In the genomic region with DNA sequence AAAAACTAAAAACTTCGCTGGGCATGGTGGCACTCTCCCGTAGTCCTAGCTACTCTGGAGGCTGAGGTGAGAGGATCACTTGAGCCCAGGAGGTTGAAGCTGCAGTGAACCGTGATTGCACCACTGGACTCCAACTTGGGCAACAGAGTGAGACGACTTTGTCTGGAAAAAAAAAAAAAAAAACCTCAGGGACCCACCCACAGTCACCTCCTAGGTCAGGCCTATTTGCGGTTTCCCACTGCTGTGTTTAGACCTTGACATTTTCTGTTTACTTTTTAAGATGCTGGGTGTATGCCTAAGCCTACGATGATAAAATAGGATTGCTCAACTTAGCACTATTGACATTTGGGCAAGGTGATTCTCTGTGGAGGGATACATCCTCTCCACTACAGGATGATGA, we compare ENCODE assay signal across 21 cellular contexts.
"Had no signal": no experiment of that assay in that cellular context is flagged by ENCODE, and none has a peak within 500 bp of the region (broad histone marks: within the 10 kb centered on the region; RNA-seq: fewer than 3 reads in every experiment).

No MANE protein-coding gene starts in this region.

- H3K9me3 ChIP-seq: gastrocnemius medialis, left ventricle myocardium inferior, stomach, testis, upper lobe of left lung had no signal

- ATAC-seq: activated CD4-positive, alpha-beta T cell treated with anti-CD3 and anti-CD28 coated beads for 36 hours; gastrocnemius medialis; right cardiac atrium; WTC11 had no signal

- H3K4me3 Mint-ChIP-seq: activated CD4-positive, alpha-beta T cell treated with anti-CD3 and anti-CD28 coated beads for 36 hours; activated naive CD8-positive, alpha-beta T cell treated with anti-CD3 and anti-CD28 coated beads for 36 hours; naive B cell; neural crest cell; WTC11 had no signal

- H3K27ac Mint-ChIP-seq: activated CD4-positive, alpha-beta T cell treated with anti-CD3 and anti-CD28 coated beads for 36 hours; activated naive CD8-positive, alpha-beta T cell treated with anti-CD3 and anti-CD28 coated beads for 36 hours; progenitor cell of endocrine pancreas; WTC11 had no signal

- H3K9me3 Mint-ChIP-seq: activated naive CD8-positive, alpha-beta T cell treated with anti-CD3 and anti-CD28 coated beads for 36 hours had no signal

- H3K36me3 ChIP-seq: gastrocnemius medialis, left ventricle myocardium inferior, stomach, upper lobe of left lung had no signal

- H3K4me1 ChIP-seq: gastrocnemius medialis, left ventricle myocardium inferior, stomach, testis, upper lobe of left lung had no signal

- H3K27me3 ChIP-seq: stomach, testis, upper lobe of left lung had no signal

- H3K36me3 Mint-ChIP-seq: activated naive CD8-positive, alpha-beta T cell treated with anti-CD3 and anti-CD28 coated beads for 36 hours; WTC11 had no signal

- DNase-seq: activated CD4-positive, alpha-beta T cell treated with anti-CD3 and anti-CD28 coated beads for 36 hours; activated CD4-positive, alpha-beta T cell treated with anti-CD3 and anti-CD28 coated beads, Interleukin-2, amount 50 U/mL, for 48 hours; activated naive CD4-positive, alpha-beta T cell; activated naive CD8-positive, alpha-beta T cell treated with anti-CD3 and anti-CD28 coated beads for 36 hours; activated T-cell treated with anti-CD3 and anti-CD28 coated beads for 4 hours; amygdala; dorsolateral prefrontal cortex; erythroblast; gastrocnemius medialis; head of caudate nucleus; kidney; left ventricle myocardium inferior; naive B cell; right cardiac atrium; stomach; testis; upper lobe of left lung had no signal

- H3K4me3 ChIP-seq: dorsolateral prefrontal cortex, gastrocnemius medialis, left ventricle myocardium inferior, skin epidermis, stomach, testis, upper lobe of left lung had no signal

- H3K4me1 Mint-ChIP-seq: activated CD4-positive, alpha-beta T cell treated with anti-CD3 and anti-CD28 coated beads for 36 hours; activated naive CD8-positive, alpha-beta T cell treated with anti-CD3 and anti-CD28 coated beads for 36 hours; neural crest cell had no signal

- H3K27me3 Mint-ChIP-seq: activated CD4-positive, alpha-beta T cell treated with anti-CD3 and anti-CD28 coated beads for 36 hours; activated naive CD8-positive, alpha-beta T cell treated with anti-CD3 and anti-CD28 coated beads for 36 hours; progenitor cell of endocrine pancreas had no signal
